Comparison of ENCODE assay signal across 7 cellular contexts in genomic region chr1:145157715-145158114, GRCh38.
DNase-seq lines count a peak whose midpoint lies in the region; ATAC-seq and TF ChIP-seq lines count a peak whose summit lies in the region.
"Not testable (repeated sequence)": the region's sequence is repeated elsewhere in the genome, so short reads cannot be mapped to it uniquely, and the experiment has no call there.

No MANE protein-coding gene starts in this region.

- POLR2A ChIA-PET in activated B cell treated with CpG ODN at 0.5 μM for 24 hours (lab: Charles Lee) = not testable (repeated sequence)

- not testable (repeated sequence) for H3K27me3 Mint-ChIP-seq in activated B cell treated with CpG ODN at 0.5 μM for 24 hours, naive B cell

- H3K4me3 Mint-ChIP-seq in activated B cell treated with CpG ODN at 0.5 μM for 24 hours = not testable (repeated sequence)
- peak overlapping the region in 1 of 8 donors; percentile 95 for H3K4me3 Mint-ChIP-seq in naive B cell

- not testable (repeated sequence) for H3K4me1 Mint-ChIP-seq in activated B cell treated with CpG ODN at 0.5 μM for 24 hours, naive B cell

- DNase-seq in activated B cell treated with CpG ODN at 0.5 μM for 24 hours; Right ventricle myocardium inferior (ENCODE audit: missing footprints); left lobe of liver (ENCODE audit: low spot score); naive B cell: not testable (repeated sequence)

- H3K36me3 Mint-ChIP-seq in activated B cell treated with CpG ODN at 0.5 μM for 24 hours (ENCODE audit: low read depth); naive B cell: not testable (repeated sequence)

- ATAC-seq in GM18867 (IDR thresholded peaks at IDR 0.05; ENCODE audit: unreplicated experiment) (peak; percentile 40), GM21576 (IDR thresholded peaks at IDR 0.05; ENCODE audit: unreplicated experiment) (peak; percentile 52), HG03196 (IDR thresholded peaks at IDR 0.05; ENCODE audit: unreplicated experiment) (peak; percentile 52), activated B cell treated with CpG ODN at 0.5 μM for 24 hours (ENCODE audit: low read depth) (peak; percentile 69), Right ventricle myocardium inferior (peak; percentile 93), left lobe of liver (peak; percentile 80), naive B cell (ENCODE audit: low read depth in 2 of 2) (peak; percentile 39 to 64)

- CTCF ChIA-PET in activated B cell treated with CpG ODN at 0.5 μM for 24 hours (lab: Charles Lee) = not testable (repeated sequence)

- intact Hi-C loops in activated B cell treated with CpG ODN at 0.5 μM for 24 hours (cut with micrococcal nuclease); Right ventricle myocardium inferior (cut with DNase I): not testable (repeated sequence)

- TF ChIP-seq CTCF in activated B cell treated with CpG ODN at 0.5 μM for 24 hours (IDR thresholded peaks at IDR 0.05) = not testable (repeated sequence)

- H3K27ac Mint-ChIP-seq in activated B cell treated with CpG ODN at 0.5 μM for 24 hours, naive B cell: not testable (repeated sequence)

- not testable (repeated sequence) for H3K9me3 Mint-ChIP-seq in activated B cell treated with CpG ODN at 0.5 μM for 24 hours, naive B cell

Comparison
In these comparisons a context has a peak if more than half of its experiments do, and no peak if none do; other contexts are left out.
1. ATAC-seq: peak in every context shown above with its lines; median percentile 93 in Right ventricle myocardium inferior; 80 in left lobe of liver; 69 in activated B cell treated with CpG ODN at 0.5 μM for 24 hours; 52 in GM21576; 52 in HG03196; 52 in naive B cell; 40 in GM18867.